ENCODE assay signal across 8 cellular contexts in the genomic region with DNA sequence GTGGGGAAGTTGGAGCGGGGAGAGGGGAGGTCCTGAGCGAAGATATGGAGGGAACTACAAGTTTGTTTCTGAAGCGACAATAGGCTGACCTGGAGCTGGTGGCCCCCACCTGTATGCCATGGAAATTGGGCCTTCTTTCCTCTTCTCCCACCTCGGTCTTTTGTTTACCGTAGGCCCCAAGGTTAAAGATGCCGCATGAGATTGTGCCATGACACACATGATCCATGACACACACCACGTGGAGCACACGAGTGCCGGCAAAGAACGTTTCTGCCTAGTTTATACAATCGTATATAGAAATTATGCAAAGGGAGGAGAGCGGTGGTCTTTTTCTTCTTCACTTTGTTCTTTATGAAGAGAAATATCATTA. TPM values are rescaled to one million over a fixed set of nuclear protein-coding genes. Genes with fewer than 3 reads are reported as not detected.
DNase-seq lines count a peak whose midpoint lies in the region; ATAC-seq and TF ChIP-seq lines count a peak whose summit lies in the region.

No MANE protein-coding gene starts in this region.

- peaks cover 2% of the 10 kb centered on the region; the same call in 1 of the 2 replicates for H3K9me3 ChIP-seq in AG04450 (ENCODE audit: control insufficient read depth, insufficient read depth, low read length)

- no peaks in the 10 kb centered on the region for H3K27me3 Mint-ChIP-seq in activated CD8-positive, alpha-beta T cell treated with anti-CD3 and anti-CD28 coated beads for 36 hours

- H3K27ac ChIP-seq in AG04450 (ENCODE audit: low read depth, low read length): peak overlapping the region; percentile 75

- H3K36me3 Mint-ChIP-seq in activated CD8-positive, alpha-beta T cell treated with anti-CD3 and anti-CD28 coated beads for 36 hours (ENCODE audit: low read depth): peaks cover 35% of the 10 kb centered on the region

- peaks cover 7% of the 10 kb centered on the region for H3K27me3 ChIP-seq in AG04450 (ENCODE audit: control insufficient read depth, insufficient read depth, low read length)

- peak overlapping the region; percentile 95 for H3K27ac Mint-ChIP-seq in activated CD8-positive, alpha-beta T cell treated with anti-CD3 and anti-CD28 coated beads for 36 hours

- no peak for TF ChIP-seq CTCF in AG04450 (IDR thresholded peaks at IDR 0.05; ENCODE audit: low read depth, low read length)
- TF ChIP-seq CTCF in activated CD8-positive, alpha-beta T cell treated with anti-CD3 and anti-CD28 coated beads for 36 hours (IDR thresholded peaks at IDR 0.05): no peak

- peaks cover 39% of the 10 kb centered on the region for H3K4me1 Mint-ChIP-seq in activated CD8-positive, alpha-beta T cell treated with anti-CD3 and anti-CD28 coated beads for 36 hours (ENCODE audit: low read depth)

- DNase-seq in AG04450 (ENCODE audit: low read depth, low spot score): no peak
- peak; percentile 58 for DNase-seq in activated CD8-positive, alpha-beta T cell treated with anti-CD3 and anti-CD28 coated beads for 36 hours
- peak; percentile 5 for DNase-seq in germinal center (ENCODE audit: low spot score)
- no peak for DNase-seq in sciatic nerve (ENCODE audit: low spot score)
- no peak for DNase-seq in DMS114 treated with DMSO at 0.1 percent for 48 hours (lab: John Stamatoyannopoulos, UW; ENCODE audit: unreplicated experiment)
- DNase-seq in NCI-H774 (lab: John Stamatoyannopoulos, UW): no peak

- H3K4me3 Mint-ChIP-seq in activated CD8-positive, alpha-beta T cell treated with anti-CD3 and anti-CD28 coated beads for 36 hours: peak overlapping the region; percentile 97

- H3K9me3 Mint-ChIP-seq in activated CD8-positive, alpha-beta T cell treated with anti-CD3 and anti-CD28 coated beads for 36 hours: no peaks in the 10 kb centered on the region

- intact Hi-C loops in activated CD8-positive, alpha-beta T cell treated with anti-CD3 and anti-CD28 coated beads for 36 hours (cut with micrococcal nuclease): no loop called here
- intact Hi-C loops in sciatic nerve (cut with DNase I): no loop called here

- CTCF ChIA-PET in AG04450 (lab: Charles Lee): interaction anchor here (0.6 to 1.5 kb wide), 2 partner anchors 22 to 659 kb away, joined by 4 to 8 read pairs; no protein-coding TSS in a partner anchor
- CTCF ChIA-PET in activated CD8-positive, alpha-beta T cell treated with anti-CD3 and anti-CD28 coated beads for 36 hours (lab: Charles Lee): no interaction called here

- H3K4me3 ChIP-seq in AG04450 (ENCODE audit: low read depth, low read length): peak overlapping the region; percentile 96

- ATAC-seq in GM18867 (IDR thresholded peaks at IDR 0.05; ENCODE audit: unreplicated experiment): peak; percentile 13
- ATAC-seq in HG03460 (IDR thresholded peaks at IDR 0.05; ENCODE audit: unreplicated experiment): peak; percentile 28
- peak; percentile 42 for ATAC-seq in activated CD8-positive, alpha-beta T cell treated with anti-CD3 and anti-CD28 coated beads for 36 hours
- ATAC-seq in sciatic nerve: peak; percentile 16

- POLR2A ChIA-PET in AG04450 (lab: Yijun Ruan, JAX): interaction anchor here (0.6 kb wide), 2 partner anchors 136 to 539 kb away, joined by 3 to 5 read pairs; no protein-coding TSS in a partner anchor
- POLR2A ChIA-PET in activated CD8-positive, alpha-beta T cell treated with anti-CD3 and anti-CD28 coated beads for 36 hours (lab: Charles Lee): interaction anchor here (1.4 kb wide), 1 partner anchor 55 kb away, joined by 4 read pairs; a partner anchor contains a TSS

RNA-seq across cellular contexts. Expression of a gene that starts 0.4 kb away (rescaled TPM):
- polyA plus RNA-seq in AG04450 (2011; rRNA removed): 46.2 and 53.6 TPM in 2 replicates
- polyA minus RNA-seq in AG04450 (2011; rRNA and poly(A)+ RNA removed): 103 and 110 TPM in 2 replicates
- total RNA-seq in activated CD8-positive, alpha-beta T cell treated with anti-CD3 and anti-CD28 coated beads for 36 hours: 10 to 100 TPM; 49.2 to 49.4 TPM
- 51.7 TPM for total RNA-seq in sciatic nerve

RNA-seq across cellular contexts. Expression of a gene that starts 45.9 kb away (rescaled TPM):
- polyA plus RNA-seq in AG04450 (2011; rRNA removed): 0.01 and 0.04 TPM in 2 replicates
- 0.04 and 0.09 TPM in 2 replicates for polyA minus RNA-seq in AG04450 (2011; rRNA and poly(A)+ RNA removed)
- under 1 TPM; 0.31 to 0.41 TPM for total RNA-seq in activated CD8-positive, alpha-beta T cell treated with anti-CD3 and anti-CD28 coated beads for 36 hours
- total RNA-seq in sciatic nerve: 0.36 TPM

RNA-seq across cellular contexts. Expression of a gene that starts 54.7 kb away (rescaled TPM):
- polyA plus RNA-seq in AG04450 (2011; rRNA removed): 63.2 and 82.9 TPM in 2 replicates
- 41.1 and 71.3 TPM in 2 replicates for polyA minus RNA-seq in AG04450 (2011; rRNA and poly(A)+ RNA removed)
- 10 to 100 TPM; 42.5 to 51.6 TPM for total RNA-seq in activated CD8-positive, alpha-beta T cell treated with anti-CD3 and anti-CD28 coated beads for 36 hours
- 55.1 TPM for total RNA-seq in sciatic nerve

Comparison
In these comparisons a context has a peak if more than half of its experiments do, and no peak if none do; other contexts are left out.
1. DNase-seq: peak in activated CD8-positive, alpha-beta T cell treated with anti-CD3 and anti-CD28 coated beads for 36 hours (single experiment) and germinal center (single experiment); none in AG04450 (single experiment), sciatic nerve (single experiment), DMS114 treated with DMSO at 0.1 percent for 48 hours (single experiment) and NCI-H774 (single experiment).
2. Peak in every context shown above with its lines, with median percentiles within 50 percentile points of each other: ATAC-seq.